8 cellular contexts compared by ENCODE assay signal in the genomic region with DNA sequence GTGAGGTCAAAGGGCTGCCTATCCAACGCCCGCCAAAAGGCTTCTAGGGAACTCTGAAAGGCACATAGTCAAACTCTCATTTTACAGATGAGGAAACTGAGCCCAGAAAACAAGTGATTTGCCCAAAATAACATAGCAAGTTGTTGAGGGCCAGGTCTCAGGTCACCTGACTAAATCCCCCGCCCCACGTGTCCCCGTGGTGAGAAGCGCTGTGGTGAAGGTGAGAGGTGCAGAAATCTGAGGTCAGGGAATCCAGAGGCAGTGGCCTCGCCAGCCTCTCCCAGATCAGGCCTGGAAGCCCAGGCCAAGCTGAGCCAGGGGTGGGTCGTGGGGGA. TPM values are rescaled to one million over a fixed set of nuclear protein-coding genes. Genes with fewer than 3 reads are reported as not detected.
A peak's percentile ranks its signal among the peaks of the same experiment; 100 is the strongest.
DNase-seq lines count a peak whose midpoint lies in the region; ATAC-seq and TF ChIP-seq lines count a peak whose summit lies in the region.

No MANE protein-coding gene starts in this region.

- TF ChIP-seq CTCF in astrocyte of the spinal cord (IDR thresholded peaks at IDR 0.05; ENCODE audit: low read depth, low read length), result no peak
- no peak for TF ChIP-seq CTCF in right lobe of liver (IDR thresholded peaks at IDR 0.05)

- H3K4me3 ChIP-seq in astrocyte of the spinal cord (ENCODE audit: low read depth, low read length) (peak overlapping the region; percentile 42), right lobe of liver (peak overlapping the region; percentile 60 to 89 (median 78)), thymus (ENCODE audit: low read length) (peak overlapping the region; percentile 44)

- no peak for ATAC-seq in activated CD8-positive, alpha-beta memory T cell treated with anti-CD3 and anti-CD28 coated beads, Interleukin-2, amount 10 ng/mL, durations not matched to agents 7 days and 5 days
- ATAC-seq in right lobe of liver (no peak), HG02642 (IDR thresholded peaks at IDR 0.05; ENCODE audit: poor library complexity, unreplicated experiment) (no peak)

- H3K36me3 ChIP-seq in right lobe of liver, result peaks cover 0 to 30% (median 7%) of the 10 kb centered on the region in 4 donors
- H3K36me3 ChIP-seq in thymus (ENCODE audit: control insufficient read depth, insufficient read depth), result peaks cover 27% of the 10 kb centered on the region

- no peaks in the 10 kb centered on the region for H3K9me3 Mint-ChIP-seq in activated CD8-positive, alpha-beta memory T cell treated with anti-CD3 and anti-CD28 coated beads, Interleukin-2, amount 10 ng/mL, durations not matched to agents 7 days and 5 days (ENCODE audit: low read depth)

- H3K9me3 ChIP-seq in right lobe of liver, result no peaks in the 10 kb centered on the region
- H3K9me3 ChIP-seq in thymus (ENCODE audit: control insufficient read depth), result no peaks in the 10 kb centered on the region

- in situ Hi-C loops in astrocyte of the spinal cord (cut with HindIII; ENCODE audit: low sequenced_read_pairs), result no loop called here

- H3K27me3 Mint-ChIP-seq in activated CD8-positive, alpha-beta memory T cell treated with anti-CD3 and anti-CD28 coated beads, Interleukin-2, amount 10 ng/mL, durations not matched to agents 7 days and 5 days, result no peaks in the 10 kb centered on the region

- CTCF ChIA-PET in activated CD8-positive, alpha-beta memory T cell treated with anti-CD3 and anti-CD28 coated beads, Interleukin-2, amount 10 ng/mL, durations not matched to agents 7 days and 5 days (lab: Charles Lee), result interaction anchor here (1.3 to 3.3 kb wide), 2 partner anchors 19 to 59 kb away, joined by 3 to 44 read pairs; a partner anchor contains a TSS

- H3K27ac ChIP-seq in right lobe of liver, result peak overlapping the region; percentile 96 to 98 (median 97)
- H3K27ac ChIP-seq in thymus (ENCODE audit: low read depth), result peak overlapping the region; percentile 85

- H3K4me1 Mint-ChIP-seq in activated CD8-positive, alpha-beta memory T cell treated with anti-CD3 and anti-CD28 coated beads, Interleukin-2, amount 10 ng/mL, durations not matched to agents 7 days and 5 days, result peaks cover 78% of the 10 kb centered on the region

- WGBS in right lobe of liver (ENCODE audit: insufficient coverage, low coverage, low lambda C conversion rate, missing lambda C conversion rate), result 14% methylated on average over 4 of the region's 8 CpGs
- 82% methylated on average over 8 of the region's 8 CpGs for WGBS in thymus

- peak overlapping the region; percentile 98 for H3K4me3 Mint-ChIP-seq in activated CD8-positive, alpha-beta memory T cell treated with anti-CD3 and anti-CD28 coated beads, Interleukin-2, amount 10 ng/mL, durations not matched to agents 7 days and 5 days

- H3K27me3 ChIP-seq in right lobe of liver (no peaks in the 10 kb centered on the region), thymus (ENCODE audit: control insufficient read depth, insufficient read depth) (no peaks in the 10 kb centered on the region)

- TF ChIP-seq POLR2A in right lobe of liver (IDR thresholded peaks at IDR 0.05), result no peak

- H3K27ac Mint-ChIP-seq in activated CD8-positive, alpha-beta memory T cell treated with anti-CD3 and anti-CD28 coated beads, Interleukin-2, amount 10 ng/mL, durations not matched to agents 7 days and 5 days, result peak overlapping the region; percentile 94

- peaks cover 0 to 38% (median 18%) of the 10 kb centered on the region in 4 donors for H3K4me1 ChIP-seq in right lobe of liver
- peaks cover 33% of the 10 kb centered on the region for H3K4me1 ChIP-seq in thymus (ENCODE audit: control insufficient read depth, insufficient read depth, low read length)

- peaks cover 36% of the 10 kb centered on the region for H3K36me3 Mint-ChIP-seq in activated CD8-positive, alpha-beta memory T cell treated with anti-CD3 and anti-CD28 coated beads, Interleukin-2, amount 10 ng/mL, durations not matched to agents 7 days and 5 days

- DNase-seq in activated CD8-positive, alpha-beta memory T cell treated with anti-CD3 and anti-CD28 coated beads, Interleukin-2, amount 10 ng/mL, durations not matched to agents 7 days and 5 days, result no peak
- DNase-seq in activated CD8-positive, alpha-beta memory T cell treated with anti-CD3 and anti-CD28 coated beads for 24 hours, result no peak
- DNase-seq in astrocyte of the spinal cord (ENCODE audit: low read depth, low spot score) (no peak), right lobe of liver (no peak), NCI-H2196 treated with DMSO at 0.1 percent for 48 hours (lab: John Stamatoyannopoulos, UW; ENCODE audit: unreplicated experiment) (no peak), NCI-H187 treated with DMSO at 0.1 percent for 48 hours (lab: John Stamatoyannopoulos, UW) (no peak)

- intact Hi-C loops in right lobe of liver (cut with DNase I), result no loop called here

RNA-seq across cellular contexts. Expression of a gene that starts 5.1 kb away (rescaled TPM):
- 100 to 1,000 TPM; 258 to 340 TPM for total RNA-seq in activated CD8-positive, alpha-beta memory T cell treated with anti-CD3 and anti-CD28 coated beads, Interleukin-2, amount 10 ng/mL, durations not matched to agents 7 days and 5 days
- 100 to 1,000 TPM; 131 to 192 (median 157) TPM for total RNA-seq in right lobe of liver
- polyA plus RNA-seq in thymus, result 116 TPM

RNA-seq across cellular contexts. Expression of a gene that starts 5.5 kb away (rescaled TPM):
- 10 to 100 TPM; 60.4 to 80.0 TPM for total RNA-seq in activated CD8-positive, alpha-beta memory T cell treated with anti-CD3 and anti-CD28 coated beads, Interleukin-2, amount 10 ng/mL, durations not matched to agents 7 days and 5 days
- total RNA-seq in right lobe of liver, result 10 to 100 TPM; 47.2 to 83.2 (median 61.4) TPM
- 59.0 TPM for polyA plus RNA-seq in thymus

RNA-seq across cellular contexts. Expression of a gene that starts 17.8 kb away (rescaled TPM):
- 10 to 100 TPM; 56.0 to 70.3 TPM for total RNA-seq in activated CD8-positive, alpha-beta memory T cell treated with anti-CD3 and anti-CD28 coated beads, Interleukin-2, amount 10 ng/mL, durations not matched to agents 7 days and 5 days
- 10 to 100 TPM; 10.3 to 14.1 (median 12.2) TPM for total RNA-seq in right lobe of liver
- 12.0 TPM for polyA plus RNA-seq in thymus

RNA-seq across cellular contexts. Expression of a gene that starts 18.1 kb away (rescaled TPM):
- total RNA-seq in activated CD8-positive, alpha-beta memory T cell treated with anti-CD3 and anti-CD28 coated beads, Interleukin-2, amount 10 ng/mL, durations not matched to agents 7 days and 5 days, result 10 to 100 TPM; 44.0 to 49.6 TPM
- 10 to 100 TPM; 11.6 to 25.7 (median 20.6) TPM for total RNA-seq in right lobe of liver
- 39.4 TPM for polyA plus RNA-seq in thymus

RNA-seq across cellular contexts. Expression of a gene that starts 21.0 kb away (rescaled TPM):
- total RNA-seq in activated CD8-positive, alpha-beta memory T cell treated with anti-CD3 and anti-CD28 coated beads, Interleukin-2, amount 10 ng/mL, durations not matched to agents 7 days and 5 days, result 10 to 100 TPM; 68.7 to 99.8 TPM
- total RNA-seq in right lobe of liver, result 10 to 100 TPM; 17.4 to 23.4 (median 19.7) TPM
- polyA plus RNA-seq in thymus, result 72.9 TPM
